In genomic region chr5:154039458-154039829, GRCh38 we compare ENCODE assay signal across 8 cellular contexts. TPM values are rescaled to one million over a fixed set of nuclear protein-coding genes. Genes with fewer than 3 reads are reported as not detected.
DNase-seq lines count a peak whose midpoint lies in the region; TF ChIP-seq lines count a peak whose summit lies in the region.

No MANE protein-coding gene starts in this region.

- H3K4me3 ChIP-seq in GM12865 (ENCODE audit: low read depth, low read length) = peak overlapping the region; percentile 99
- peak overlapping the region; percentile 95 for H3K4me3 ChIP-seq in fibroblast of mammary gland (ENCODE audit: control insufficient read depth, low read depth, low read length)
- H3K4me3 ChIP-seq in rectal smooth muscle tissue (ENCODE audit: low read length) = peak overlapping the region; percentile 77

- no peak overlapping the region for H3K27ac ChIP-seq in rectal smooth muscle tissue (ENCODE audit: low read depth, low read length)

- no peak for DNase-seq in GM12865 (ENCODE audit: low read depth)
- peak; percentile 4 for DNase-seq in SK-N-DZ (ENCODE audit: low spot score)
- no peak for DNase-seq in fibroblast of mammary gland (ENCODE audit: low read depth)
- DNase-seq in NCI-H524 treated with DMSO at 0.1 percent for 48 hours (lab: John Stamatoyannopoulos, UW) = no peak
- no peak for DNase-seq in cerebellar nuclear complex (lab: John Stamatoyannopoulos, UW)
- no peak for DNase-seq in DMS53 treated with DMSO at 0.1 percent for 48 hours (lab: John Stamatoyannopoulos, UW; ENCODE audit: unreplicated experiment)
- DNase-seq in stimulated activated CD8-positive, alpha-beta memory T cell treated with anti-CD3 and anti-CD28 coated beads, Interleukin-4, amount 100 ng/mL, for 48 hours = no peak

- H3K4me1 ChIP-seq in rectal smooth muscle tissue (ENCODE audit: control insufficient read depth, insufficient read depth, low read length) = peaks cover 5% of the 10 kb centered on the region

- no peak for TF ChIP-seq CTCF in GM12865 (IDR thresholded peaks at IDR 0.05; ENCODE audit: insufficient read depth, low read depth, low read length, missing control alignments)
- no peak for TF ChIP-seq CTCF in fibroblast of mammary gland (conservative IDR thresholded peaks at IDR 0.05; ENCODE audit: control insufficient read depth, insufficient read depth, low read depth, low read length)

- H3K9ac ChIP-seq in rectal smooth muscle tissue (ENCODE audit: low read length) = peak overlapping the region; percentile 36

- no peaks in the 10 kb centered on the region for H3K36me3 ChIP-seq in rectal smooth muscle tissue (ENCODE audit: control insufficient read depth, insufficient read depth, low read length)

- H3K27me3 ChIP-seq in rectal smooth muscle tissue (ENCODE audit: control insufficient read depth, insufficient read depth, low read length) = no peaks in the 10 kb centered on the region

RNA-seq across cellular contexts. Expression of gene MFAP3, which starts 0.7 kb away (rescaled TPM):
- polyA plus RNA-seq in SK-N-DZ (2014; cell fraction: cytosol; rRNA removed) = 41.1 and 60.9 TPM in 2 replicates
- 22.2 and 28.2 TPM in 2 replicates for polyA plus RNA-seq in SK-N-DZ (2014; cell fraction: nucleus; rRNA removed)

RNA-seq across cellular contexts. Expression of gene FAM114A2, which starts 0.7 kb away (rescaled TPM):
- 21.4 and 22.1 TPM in 2 replicates for polyA plus RNA-seq in SK-N-DZ (2014; cell fraction: cytosol; rRNA removed)
- 12.5 and 16.0 TPM in 2 replicates for polyA plus RNA-seq in SK-N-DZ (2014; cell fraction: nucleus; rRNA removed)
